Comparison of ENCODE assay signal across 1 cellular context in genomic region chr13:52158629-52159158, GRCh38.
TF ChIP-seq lines count a peak whose summit lies in the region.

No MANE protein-coding gene starts in this region.

TF ChIP-seq in GM12878, 131 proteins besides CTCF, POLR2A, EP300 and RAD21 (continued from another document):
- peak; percentile 76; the same call in 1 of the 2 replicates for TF ChIP-seq ZBTB4 (CRISPR knock-in tag; IDR thresholded peaks at IDR 0.05)
- TF ChIP-seq ZNF592 (IDR thresholded peaks at IDR 0.05), result peak; percentile 97; the same call in 1 of the 2 replicates
- no peak for TF ChIP-seq HDAC2 (IDR thresholded peaks at IDR 0.05)
- TF ChIP-seq POLR2AphosphoS5 (IDR thresholded peaks at IDR 0.05; ENCODE audit: low read length), result 0 out of 2 replicates have a peak, but pooled peaks have one; percentile 32
- TF ChIP-seq ZBTB40 (IDR thresholded peaks at IDR 0.05; ENCODE audit: borderline replicate concordance), result no peak; the same call in 1 of the 2 replicates
- TF ChIP-seq CUX1 (IDR thresholded peaks at IDR 0.05; ENCODE audit: insufficient replicate concordance, low read depth, low read length), result no peak
- peak; percentile 22; the same call in 1 of the 2 replicates for TF ChIP-seq MTA2 (IDR thresholded peaks at IDR 0.05; ENCODE audit: low read depth)
- TF ChIP-seq ZNF687 (IDR thresholded peaks at IDR 0.05), result peak; percentile 93
- no peak for TF ChIP-seq IKZF2 (IDR thresholded peaks at IDR 0.05)
- no peak for TF ChIP-seq CEBPB (IDR thresholded peaks at IDR 0.05; ENCODE audit: borderline replicate concordance in 1 of 2, low read depth in 2 of 2, low read length in 2 of 2)
- TF ChIP-seq YY1 (IDR thresholded peaks at IDR 0.05; ENCODE audit: low read depth, low read length), result peak; percentile 35; the same call in 1 of the 2 replicates
- no peak for TF ChIP-seq NBN (IDR thresholded peaks at IDR 0.05)
- TF ChIP-seq SKIL (IDR thresholded peaks at IDR 0.05; ENCODE audit: low read depth, poor library complexity, severe bottlenecking), result peak; percentile 47
- TF ChIP-seq GATAD2B (conservative IDR thresholded peaks at IDR 0.05; ENCODE audit: low read depth), result no peak
- no peak for TF ChIP-seq IRF5 (IDR thresholded peaks at IDR 0.05; ENCODE audit: borderline replicate concordance)
